17 cellular contexts compared by ENCODE assay signal in genomic region chr11:133787379-133788103, GRCh38. TPM values are rescaled to one million over a fixed set of nuclear protein-coding genes. Genes with fewer than 3 reads are reported as not detected.
DNase-seq lines count a peak whose midpoint lies in the region; ATAC-seq and TF ChIP-seq lines count a peak whose summit lies in the region.
"Had no signal": no experiment of that assay in that cellular context is flagged by ENCODE, and none has a peak within 500 bp of the region (broad histone marks: within the 10 kb centered on the region; RNA-seq: fewer than 3 reads in every experiment).

No MANE protein-coding gene starts in this region.

- no peak overlapping the region for H3K4me3 ChIP-seq in endodermal cell (ENCODE audit: low read length)
- H3K4me3 ChIP-seq in tibial nerve, result peak overlapping the region; percentile 9 to 38 (median 17)

- H3K36me3 ChIP-seq in endodermal cell (ENCODE audit: control insufficient read depth, insufficient read depth, low read length) (no peaks in the 10 kb centered on the region), tibial nerve (no peaks in the 10 kb centered on the region)

- H3K27ac ChIP-seq in endodermal cell (ENCODE audit: low read depth, low read length) (no peak overlapping the region), tibial nerve (no peak overlapping the region)

- intact Hi-C loops in activated CD4-positive, alpha-beta T cell treated with anti-CD3 and anti-CD28 coated beads, Interleukin-2, amount 10 ng/mL, durations not matched to agents 24 days and 14 days (cut with micrococcal nuclease), result no loop called here
- intact Hi-C loops in activated CD4-positive, alpha-beta T cell treated with anti-CD3 and anti-CD28 coated beads for 36 hours (cut with DNase I, micrococcal nuclease), result no loop called here
- intact Hi-C loops in Calu3 (cut with micrococcal nuclease; ENCODE audit: unreplicated experiment), result no loop called here

- no peak for TF ChIP-seq POLR2A in tibial nerve (IDR thresholded peaks at IDR 0.05)

- H3K9ac ChIP-seq in endodermal cell (ENCODE audit: extremely low read depth, low read length, poor library complexity, severe bottlenecking), result no peak overlapping the region

- no peak overlapping the region for H3K27ac Mint-ChIP-seq in activated CD4-positive, alpha-beta T cell treated with anti-CD3 and anti-CD28 coated beads, Interleukin-2, amount 10 ng/mL, durations not matched to agents 24 days and 14 days
- no peak overlapping the region for H3K27ac Mint-ChIP-seq in activated CD4-positive, alpha-beta T cell treated with anti-CD3 and anti-CD28 coated beads for 36 hours
- no peak overlapping the region for H3K27ac Mint-ChIP-seq in endodermal cell
- no peak overlapping the region for H3K27ac Mint-ChIP-seq in mesothelial cell of epicardium
- H3K27ac Mint-ChIP-seq in Calu3 (ENCODE audit: unreplicated experiment), result no peak overlapping the region
- H3K27ac Mint-ChIP-seq: stimulated activated naive CD8-positive, alpha-beta T cell treated with anti-CD3 and anti-CD28 coated beads, Interleukin-15, Interleukin-2, amounts not matched to agents 100 ng/mL and 50 ng/mL, for 24 hours had no signal

- no peaks in the 10 kb centered on the region for H3K4me1 Mint-ChIP-seq in activated CD4-positive, alpha-beta T cell treated with anti-CD3 and anti-CD28 coated beads, Interleukin-2, amount 10 ng/mL, durations not matched to agents 24 days and 14 days
- H3K4me1 Mint-ChIP-seq in activated CD4-positive, alpha-beta T cell treated with anti-CD3 and anti-CD28 coated beads for 36 hours, result peaks cover 7% of the 10 kb centered on the region
- H3K4me1 Mint-ChIP-seq in endodermal cell (peaks cover 3% of the 10 kb centered on the region), mesothelial cell of epicardium (peaks cover 5% of the 10 kb centered on the region), Calu3 (ENCODE audit: low read depth, unreplicated experiment) (no peaks in the 10 kb centered on the region)

- H3K27me3 ChIP-seq in endodermal cell (ENCODE audit: control insufficient read depth, insufficient read depth, low read length, poor library complexity, severe bottlenecking) (no peaks in the 10 kb centered on the region), tibial nerve (peaks cover 0 to 10% of the 10 kb centered on the region in 2 donors)

- no peak for TF ChIP-seq CTCF in endodermal cell (conservative IDR thresholded peaks at IDR 0.05)
- TF ChIP-seq CTCF in mesothelial cell of epicardium (IDR thresholded peaks at IDR 0.05; ENCODE audit: unreplicated experiment), result no peak
- no peak for TF ChIP-seq CTCF in tibial nerve (IDR thresholded peaks at IDR 0.05)
- TF ChIP-seq CTCF in Calu3 (IDR thresholded peaks at IDR 0.05; ENCODE audit: unreplicated experiment), result no peak

- H3K9me3 Mint-ChIP-seq in activated CD4-positive, alpha-beta T cell treated with anti-CD3 and anti-CD28 coated beads, Interleukin-2, amount 10 ng/mL, durations not matched to agents 24 days and 14 days, result no peaks in the 10 kb centered on the region
- no peaks in the 10 kb centered on the region for H3K9me3 Mint-ChIP-seq in activated CD4-positive, alpha-beta T cell treated with anti-CD3 and anti-CD28 coated beads for 36 hours (ENCODE audit: low read depth)
- H3K9me3 Mint-ChIP-seq in endodermal cell (peaks cover 9% of the 10 kb centered on the region), mesothelial cell of epicardium (peaks cover 3% of the 10 kb centered on the region), Calu3 (ENCODE audit: low read depth, unreplicated experiment) (peaks cover 20% of the 10 kb centered on the region)

- DNase-seq in activated CD4-positive, alpha-beta T cell treated with anti-CD3 and anti-CD28 coated beads, Interleukin-2, amount 10 ng/mL, durations not matched to agents 24 days and 14 days, result peak; percentile 54
- DNase-seq in activated CD4-positive, alpha-beta T cell treated with anti-CD3 and anti-CD28 coated beads for 36 hours, result no peak
- peak; percentile 84 for DNase-seq in endodermal cell
- no peak for DNase-seq in mesothelial cell of epicardium (ENCODE audit: low spot score in 2 of 2, unreplicated experiment in 2 of 2)
- DNase-seq in tibial nerve (ENCODE audit: low spot score in 2 of 2), result no peak
- DNase-seq in Calu3, result no peak
- DNase-seq in D341Med (ENCODE audit: low spot score), result no peak
- DNase-seq: activated T-cell treated with anti-CD3 and anti-CD28 coated beads, Interleukin-2, amount 50 U/mL, for 4 hours; MV-4-11; NK-92 treated with Interleukin-12 subunit alpha and Interleukin-12 subunit beta, amount 100 ng/mL, for 24 hours; T-helper 9 cell had no signal

- H3K4me3 Mint-ChIP-seq in activated CD4-positive, alpha-beta T cell treated with anti-CD3 and anti-CD28 coated beads, Interleukin-2, amount 10 ng/mL, durations not matched to agents 24 days and 14 days, result no peak overlapping the region
- H3K4me3 Mint-ChIP-seq in activated CD4-positive, alpha-beta T cell treated with anti-CD3 and anti-CD28 coated beads for 36 hours, result no peak overlapping the region
- peak overlapping the region; percentile 50 for H3K4me3 Mint-ChIP-seq in endodermal cell
- peak overlapping the region; percentile 58 for H3K4me3 Mint-ChIP-seq in mesothelial cell of epicardium
- H3K4me3 Mint-ChIP-seq in Calu3 (ENCODE audit: low read depth, unreplicated experiment), result no peak overlapping the region
- H3K4me3 Mint-ChIP-seq: activated T-cell treated with anti-CD3 and anti-CD28 coated beads, Interleukin-2, amount 50 U/mL, for 4 hours; stimulated activated naive CD8-positive, alpha-beta T cell treated with anti-CD3 and anti-CD28 coated beads, Interleukin-15, Interleukin-2, amounts not matched to agents 100 ng/mL and 50 ng/mL, for 24 hours had no signal

- TF ChIP-seq EP300 in tibial nerve (IDR thresholded peaks at IDR 0.05), result no peak

- no TSS peak for BruUV-seq in Calu3 (replicated peaks; lab: Mats Ljungman, UMichigan)

- H3K9me3 ChIP-seq in endodermal cell (ENCODE audit: control insufficient read depth, low read length) (no peaks in the 10 kb centered on the region), tibial nerve (no peaks in the 10 kb centered on the region)

- H3K36me3 Mint-ChIP-seq in activated CD4-positive, alpha-beta T cell treated with anti-CD3 and anti-CD28 coated beads, Interleukin-2, amount 10 ng/mL, durations not matched to agents 24 days and 14 days (ENCODE audit: low read depth), result no peaks in the 10 kb centered on the region
- H3K36me3 Mint-ChIP-seq in activated CD4-positive, alpha-beta T cell treated with anti-CD3 and anti-CD28 coated beads for 36 hours (ENCODE audit: low read depth), result no peaks in the 10 kb centered on the region
- no peaks in the 10 kb centered on the region for H3K36me3 Mint-ChIP-seq in endodermal cell (ENCODE audit: low read depth)
- no peaks in the 10 kb centered on the region for H3K36me3 Mint-ChIP-seq in mesothelial cell of epicardium
- H3K36me3 Mint-ChIP-seq in Calu3 (ENCODE audit: insufficient read depth, unreplicated experiment), result peaks cover 5% of the 10 kb centered on the region

- POLR2A ChIA-PET in activated CD4-positive, alpha-beta T cell treated with anti-CD3 and anti-CD28 coated beads for 36 hours (lab: Charles Lee), result no interaction called here

- H3K4me1 ChIP-seq in endodermal cell (ENCODE audit: control insufficient read depth, insufficient read depth, low read length), result no peaks in the 10 kb centered on the region
- peaks cover 0 to 6% (median 0%) of the 10 kb centered on the region in 4 donors for H3K4me1 ChIP-seq in tibial nerve

- CTCF ChIA-PET in activated CD4-positive, alpha-beta T cell treated with anti-CD3 and anti-CD28 coated beads for 36 hours (lab: Charles Lee), result no interaction called here
- CTCF ChIA-PET in Calu3 (lab: Charles Lee), result no interaction called here

- WGBS in endodermal cell (ENCODE audit: insufficient coverage in 1 of 2, insufficient read length in 1 of 2), 2 experiments, result 81 to 89% methylated on average over 37 to 45 of the region's 45 CpGs
- WGBS in tibial nerve, 2 donors, result 10 to 15% methylated on average over 21 to 24 of the region's 45 CpGs

- peaks cover 35% of the 10 kb centered on the region for H3K27me3 Mint-ChIP-seq in activated CD4-positive, alpha-beta T cell treated with anti-CD3 and anti-CD28 coated beads, Interleukin-2, amount 10 ng/mL, durations not matched to agents 24 days and 14 days
- peaks cover 31% of the 10 kb centered on the region for H3K27me3 Mint-ChIP-seq in activated CD4-positive, alpha-beta T cell treated with anti-CD3 and anti-CD28 coated beads for 36 hours
- H3K27me3 Mint-ChIP-seq in endodermal cell (ENCODE audit: insufficient read depth) (peaks cover 49% of the 10 kb centered on the region), mesothelial cell of epicardium (ENCODE audit: low read depth) (peaks cover 58% of the 10 kb centered on the region), Calu3 (ENCODE audit: unreplicated experiment) (no peaks in the 10 kb centered on the region)

- ATAC-seq in activated CD4-positive, alpha-beta T cell treated with anti-CD3 and anti-CD28 coated beads for 36 hours, result no peak
- ATAC-seq in GM21717 (IDR thresholded peaks at IDR 0.05; ENCODE audit: unreplicated experiment), result no peak

RNA-seq across cellular contexts. Expression of gene SPATA19, which starts 57.8 kb away (rescaled TPM):
- not detected in 2 replicates for total RNA-seq in activated CD4-positive, alpha-beta T cell treated with anti-CD3 and anti-CD28 coated beads, Interleukin-2, amount 10 ng/mL, durations not matched to agents 24 days and 14 days
- not detected for total RNA-seq in activated CD4-positive, alpha-beta T cell treated with anti-CD3 and anti-CD28 coated beads for 36 hours
- total RNA-seq in endodermal cell (not detected), mesothelial cell of epicardium (not detected in 3 replicates), tibial nerve (not detected), Calu3 (2022) (not detected in 2 replicates)
- not detected for polyA plus RNA-seq in endodermal cell (2013, experiment 1 of 2)
- polyA plus RNA-seq in endodermal cell (2013, experiment 2 of 2), result not detected
- total RNA-seq: activated T-cell treated with anti-CD3 and anti-CD28 coated beads, Interleukin-2, amount 50 U/mL, for 4 hours; chondrocyte; fibroblast of villous mesenchyme; H4 had no signal
- polyA plus RNA-seq: AG04450 had no signal

Comparison
In these comparisons a context has a peak if more than half of its experiments do, and no peak if none do; other contexts are left out.
1. DNase-seq: peak in activated CD4-positive, alpha-beta T cell treated with anti-CD3 and anti-CD28 coated beads, Interleukin-2, amount 10 ng/mL, durations not matched to agents 24 days and 14 days (single experiment) and endodermal cell (single experiment); none in activated CD4-positive, alpha-beta T cell treated with anti-CD3 and anti-CD28 coated beads for 36 hours (single experiment), mesothelial cell of epicardium (0 of 2), tibial nerve (0 of 2), Calu3 (single experiment) and D341Med (single experiment).
2. H3K4me3 Mint-ChIP-seq: peak in endodermal cell (single experiment) and mesothelial cell of epicardium (single experiment); none in activated CD4-positive, alpha-beta T cell treated with anti-CD3 and anti-CD28 coated beads, Interleukin-2, amount 10 ng/mL, durations not matched to agents 24 days and 14 days (single experiment), activated CD4-positive, alpha-beta T cell treated with anti-CD3 and anti-CD28 coated beads for 36 hours (single experiment) and Calu3 (single experiment).